Comparison of ENCODE assay signal across 8 cellular contexts in the genomic region with DNA sequence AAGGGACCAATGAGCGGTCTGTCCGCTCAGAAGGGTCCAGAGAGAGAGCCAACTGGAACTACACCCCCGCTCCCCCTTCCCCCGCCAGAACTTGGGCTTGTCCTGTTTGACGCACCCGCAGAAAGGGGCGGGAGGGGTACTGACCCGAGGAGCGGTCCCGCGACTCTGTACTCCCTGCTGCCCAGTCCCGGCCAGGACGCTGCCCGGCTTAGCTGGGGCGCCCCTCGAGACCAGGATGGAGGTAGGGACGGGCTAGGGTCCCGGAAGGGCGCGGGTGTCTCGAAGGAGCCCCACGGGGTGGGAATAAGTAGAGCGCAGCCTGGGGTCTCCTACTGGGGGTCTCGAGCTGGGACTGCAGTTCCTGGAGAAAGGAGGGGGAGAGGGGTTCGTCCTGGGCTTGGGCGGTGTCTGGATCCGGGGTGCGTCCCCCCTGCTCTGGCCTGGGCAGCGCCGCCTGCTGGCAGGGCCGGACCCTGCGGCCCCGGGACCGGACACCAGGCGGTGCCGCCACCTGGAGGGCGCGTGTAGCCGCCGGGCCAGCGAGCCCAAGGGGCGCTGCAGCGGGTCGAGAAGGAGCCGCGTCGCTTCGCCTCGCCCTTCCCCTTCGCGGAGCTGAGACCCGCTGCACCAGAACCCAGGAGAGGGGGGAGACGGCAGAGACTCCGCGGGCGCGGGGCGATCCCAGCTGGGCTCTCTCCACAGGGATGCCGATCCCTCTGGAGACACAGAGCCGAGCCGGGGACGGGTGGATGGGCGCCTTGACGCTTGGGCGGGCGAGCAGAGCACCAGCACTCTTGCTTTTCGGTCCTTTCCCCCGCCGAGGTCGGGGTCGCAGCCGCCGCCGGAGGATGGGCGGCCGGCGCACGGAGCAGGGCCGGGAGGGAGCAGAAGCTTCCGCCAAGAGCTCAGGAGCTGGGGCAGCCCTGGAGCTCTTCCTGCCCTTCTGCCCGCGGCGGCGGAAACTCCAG. TPM values are rescaled to one million over a fixed set of nuclear protein-coding genes. Genes with fewer than 3 reads are reported as not detected.
DNase-seq lines count a peak whose midpoint lies in the region; ATAC-seq and TF ChIP-seq lines count a peak whose summit lies in the region.

No MANE protein-coding gene starts in this region.

- no peaks in the 10 kb centered on the region for H3K36me3 ChIP-seq in PC-9 (ENCODE audit: low read depth)
- H3K36me3 ChIP-seq in neural progenitor cell, result no peaks in the 10 kb centered on the region

- intact Hi-C loops in Calu3 (cut with micrococcal nuclease; ENCODE audit: unreplicated experiment) (no loop called here), PC-9 (cut with micrococcal nuclease; ENCODE audit: unreplicated experiment) (loop anchor here (5.0 kb wide), 2 partner anchors 38 to 183 kb away; a partner anchor contains a TSS)

- peaks cover 20% of the 10 kb centered on the region for H3K4me1 Mint-ChIP-seq in Calu3 (ENCODE audit: low read depth, unreplicated experiment)
- peaks cover 63% of the 10 kb centered on the region for H3K4me1 Mint-ChIP-seq in neural progenitor cell

- H3K4me2 ChIP-seq in PC-9 (peak overlapping the region; percentile 90), neural progenitor cell (peak overlapping the region; percentile 89)

- H3K4me1 ChIP-seq in PC-9 (replicated peaks; ENCODE audit: insufficient read depth) (peaks cover 19% of the 10 kb centered on the region), neural progenitor cell (peaks cover 41% of the 10 kb centered on the region)

- no peaks in the 10 kb centered on the region for H3K9me2 ChIP-seq in PC-9 (ENCODE audit: insufficient read depth)

- peak overlapping the region; percentile 51 for H3K9ac ChIP-seq in neural progenitor cell

- H3K27ac ChIP-seq in PC-9, result 0 out of 2 replicates have a peak overlapping the region, but pooled peaks have one; percentile 2
- H3K27ac ChIP-seq in neural progenitor cell, result no peak overlapping the region
- peak overlapping the region; percentile 71 for H3K27ac ChIP-seq in substantia nigra (ENCODE audit: low read depth, low read length, poor library complexity, severe bottlenecking)

- H3K79me2 ChIP-seq in PC-9 (ENCODE audit: low read depth) (no peaks in the 10 kb centered on the region), neural progenitor cell (ENCODE audit: low read depth) (peaks cover 7% of the 10 kb centered on the region)

- H3K27me3 ChIP-seq in PC-9 (ENCODE audit: insufficient read depth, low read depth), result no peaks in the 10 kb centered on the region
- peaks cover 20% of the 10 kb centered on the region for H3K27me3 ChIP-seq in neural progenitor cell

- peak; percentile 90 for TF ChIP-seq CTCF in Calu3 (IDR thresholded peaks at IDR 0.05; ENCODE audit: unreplicated experiment)
- TF ChIP-seq CTCF in PC-9 (conservative IDR thresholded peaks at IDR 0.05), result peak; percentile 89
- peak; percentile 99 for TF ChIP-seq CTCF in fibroblast of villous mesenchyme (IDR thresholded peaks at IDR 0.05; ENCODE audit: insufficient read depth, low read depth, low read length)
- TF ChIP-seq CTCF in neural progenitor cell (IDR thresholded peaks at IDR 0.05), result peak; percentile 96

- H3K4me3 Mint-ChIP-seq in Calu3 (ENCODE audit: low read depth, unreplicated experiment) (peak overlapping the region; percentile 87), neural progenitor cell (peak overlapping the region; percentile 94)

- DNase-seq in Calu3 (peak; percentile 92), PC-9 (peak; percentile 46 to 88), fibroblast of villous mesenchyme (ENCODE audit: low read depth) (peak; percentile 84), neural progenitor cell (ENCODE audit: low spot score) (peak; percentile 90), substantia nigra (lab: John Stamatoyannopoulos, UW) (peak in 41 of 49 donors; percentile 16 to 84 (median 52))
- DNase-seq in activated T-helper 9 cell treated with anti-CD3 and anti-CD28 coated beads, Interleukin-2, amount 50 U/mL, for 16 hours (ENCODE audit: low read depth), result peak; percentile 70

- peaks cover 13% of the 10 kb centered on the region for H3K27me3 Mint-ChIP-seq in Calu3 (ENCODE audit: unreplicated experiment)
- peaks cover 13% of the 10 kb centered on the region for H3K27me3 Mint-ChIP-seq in neural progenitor cell (ENCODE audit: insufficient read depth, low read depth)

- H3K4me3 ChIP-seq in PC-9 (peak overlapping the region; percentile 72), fibroblast of villous mesenchyme (ENCODE audit: low read depth, low read length) (peak overlapping the region; percentile 81), neural progenitor cell (peak overlapping the region; percentile 79)

- H2AFZ ChIP-seq in PC-9 (peak overlapping the region; percentile 92), neural progenitor cell (replicated peaks) (peak overlapping the region; percentile 82)

- POLR2A ChIA-PET in PC-9 (lab: Charles Lee; ENCODE audit: unreplicated experiment), result interaction anchor here (0.5 to 1.1 kb wide), 5 partner anchors 20 to 203 kb away, joined by 3 to 6 read pairs (median 5); no protein-coding TSS in a partner anchor

- H3K9me3 ChIP-seq in PC-9 (ENCODE audit: insufficient read depth, low read depth), result no peaks in the 10 kb centered on the region
- no peaks in the 10 kb centered on the region for H3K9me3 ChIP-seq in neural progenitor cell (ENCODE audit: low read depth)

- no peaks in the 10 kb centered on the region for H3K9me3 Mint-ChIP-seq in Calu3 (ENCODE audit: low read depth, unreplicated experiment)
- H3K9me3 Mint-ChIP-seq in neural progenitor cell, result no peaks in the 10 kb centered on the region

- peaks cover 49% of the 10 kb centered on the region for H3K36me3 Mint-ChIP-seq in Calu3 (ENCODE audit: insufficient read depth, unreplicated experiment)
- H3K36me3 Mint-ChIP-seq in neural progenitor cell, result no peaks in the 10 kb centered on the region

- peak overlapping the region; percentile 60 for H3K27ac Mint-ChIP-seq in Calu3 (ENCODE audit: unreplicated experiment)
- H3K27ac Mint-ChIP-seq in neural progenitor cell, result peak overlapping the region; percentile 77

- H3F3A ChIP-seq in PC-9 (ENCODE audit: insufficient read depth, low read depth) (peaks cover 9% of the 10 kb centered on the region; the same call in 1 of the 2 replicates), neural progenitor cell (ENCODE audit: low read depth) (peaks cover 48% of the 10 kb centered on the region)

- BruUV-seq in Calu3 (replicated peaks; lab: Mats Ljungman, UMichigan), result no TSS peak
- BruUV-seq in PC-9 (replicated peaks; lab: Mats Ljungman, UMichigan), result TSS peak; percentile 20

- H4K20me1 ChIP-seq in PC-9 (ENCODE audit: insufficient read depth), result no peaks in the 10 kb centered on the region
- peaks cover 12% of the 10 kb centered on the region for H4K20me1 ChIP-seq in neural progenitor cell (ENCODE audit: low read depth)

- CTCF ChIA-PET in Calu3 (lab: Charles Lee) (interaction anchor here (0.6 to 2.0 kb wide), 8 partner anchors 14 to 132 kb away, joined by 3 to 7 read pairs (median 5); a partner anchor contains a TSS), PC-9 (lab: Charles Lee) (interaction anchor here (0.6 to 1.3 kb wide), 9 partner anchors 12 to 877 kb away, joined by 3 to 10 read pairs (median 5); no protein-coding TSS in a partner anchor)

- ATAC-seq in GM19452 (IDR thresholded peaks at IDR 0.05; ENCODE audit: unreplicated experiment) (peak; percentile 86), HG03571 (IDR thresholded peaks at IDR 0.05; ENCODE audit: unreplicated experiment) (peak; percentile 83)

RNA-seq across cellular contexts. Expression of a gene that starts 3.7 kb away (rescaled TPM):
- total RNA-seq in Calu3 (2022) (17.9 and 21.1 TPM in 2 replicates), PC-9 (2021) (35.4 TPM in 2 replicates), fibroblast of villous mesenchyme (29.8 and 30.3 TPM in 2 replicates), neural progenitor cell (ENCODE audit: low replicate concordance) (25.0 and 31.3 TPM in 2 replicates)

RNA-seq across cellular contexts. Expression of a gene that starts 25.7 kb away (rescaled TPM):
- total RNA-seq in Calu3 (2022) (39.0 and 42.9 TPM in 2 replicates), PC-9 (2021) (48.3 and 61.9 TPM in 2 replicates), fibroblast of villous mesenchyme (39.6 and 47.1 TPM in 2 replicates), neural progenitor cell (ENCODE audit: low replicate concordance) (22.4 and 42.4 TPM in 2 replicates)

RNA-seq across cellular contexts. Expression of a gene that starts 37.4 kb away (rescaled TPM):
- total RNA-seq in Calu3 (2022) (80.8 and 89.6 TPM in 2 replicates), PC-9 (2021) (91.4 and 108 TPM in 2 replicates), fibroblast of villous mesenchyme (51.9 and 64.3 TPM in 2 replicates), neural progenitor cell (ENCODE audit: low replicate concordance) (95.6 and 109 TPM in 2 replicates)

RNA-seq across cellular contexts. Expression of a gene that starts 51.1 kb away (rescaled TPM):
- 7.4 and 14.2 TPM in 2 replicates for total RNA-seq in Calu3 (2022)
- total RNA-seq in PC-9 (2021), result 2.7 and 4.0 TPM in 2 replicates
- under 0.01 TPM in 1 of 2 replicates, not detected in the other for total RNA-seq in fibroblast of villous mesenchyme
- 9.8 and 16.7 TPM in 2 replicates for total RNA-seq in neural progenitor cell (ENCODE audit: low replicate concordance)
